In the genomic region with DNA sequence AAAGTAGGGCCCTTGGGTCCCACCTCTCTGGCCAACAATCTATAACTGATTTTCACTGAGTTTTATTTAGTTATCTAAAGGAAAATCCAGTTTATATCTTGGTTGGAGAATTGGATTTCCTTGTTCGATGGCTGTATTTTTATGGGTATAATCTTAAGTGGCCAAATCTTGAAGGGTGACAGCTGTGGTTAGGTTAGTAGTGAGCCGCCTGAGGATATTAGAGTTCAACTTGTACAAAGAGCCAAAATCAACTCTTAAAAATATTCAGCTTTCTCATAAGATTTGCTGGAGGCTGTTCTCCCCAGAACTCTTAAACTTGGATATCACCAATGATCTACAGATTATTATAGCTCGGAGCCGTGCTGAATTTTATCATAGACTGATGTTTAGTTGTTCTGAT, we compare ENCODE assay signal across 7 cellular contexts. TPM values are rescaled to one million over a fixed set of nuclear protein-coding genes. Genes with fewer than 3 reads are reported as not detected.
"Had no signal": no experiment of that assay in that cellular context is flagged by ENCODE, and none has a peak within 500 bp of the region (broad histone marks: within the 10 kb centered on the region; RNA-seq: fewer than 3 reads in every experiment).

No MANE protein-coding gene starts in this region.

- H3K27ac Mint-ChIP-seq: IgD-negative memory B cell had no signal

- H3K36me3 Mint-ChIP-seq: IgD-negative memory B cell had no signal

- ATAC-seq: HepG2, K562 had no signal

- H3K4me1 Mint-ChIP-seq: IgD-negative memory B cell had no signal

- H3K4me3 Mint-ChIP-seq: IgD-negative memory B cell had no signal

- H3K4me3 ChIP-seq: K562 had no signal

- DNase-seq: IMR-90, KBM-7 had no signal

- H3K27ac ChIP-seq: HL-60 had no signal

RNA-seq across cellular contexts. Expression of a gene that starts 54.6 kb away (rescaled TPM):
- total RNA-seq: HepG2, HT-29 had no signal
- polyA plus RNA-seq: HepG2, IgD-negative memory B cell had no signal
